ENCODE assay signal across 18 cellular contexts in genomic region chr17:5793899-5794298, GRCh38.
DNase-seq lines count a peak whose midpoint lies in the region; ATAC-seq and TF ChIP-seq lines count a peak whose summit lies in the region.
"Had no signal": no experiment of that assay in that cellular context is flagged by ENCODE, and none has a peak within 500 bp of the region (broad histone marks: within the 10 kb centered on the region; RNA-seq: fewer than 3 reads in every experiment).

No MANE protein-coding gene starts in this region.

- H3K27me3 ChIP-seq in WERI-Rb-1 (ENCODE audit: insufficient read depth, low read depth, severe bottlenecking) (no peaks in the 10 kb centered on the region), testis (no peaks in the 10 kb centered on the region), upper lobe of left lung (no peaks in the 10 kb centered on the region)

- no peaks in the 10 kb centered on the region for H3K4me1 ChIP-seq in testis
- no peaks in the 10 kb centered on the region for H3K4me1 ChIP-seq in upper lobe of left lung

- intact Hi-C loops in testis (cut with DNase I; ENCODE audit: low total_unique reads) = no loop called here

- DNase-seq in AG10803 (ENCODE audit: low read depth) = no peak
- DNase-seq in HuH-7 (ENCODE audit: low spot score) = peak; percentile 8
- peak; percentile 69 for DNase-seq in WERI-Rb-1
- DNase-seq in iPS DF 19.7 (ENCODE audit: low read depth, low spot score) = peak; percentile 60
- DNase-seq in SHP77 treated with DMSO at 0.1 percent for 48 hours (lab: John Stamatoyannopoulos, UW) = no peak
- DNase-seq in testis = no peak
- DNase-seq in upper lobe of left lung = no peak
- DNase-seq: AML-193; amygdala; effector memory CD4-positive, alpha-beta T cell; EL; hypothalamus; naive B cell; NCI-H2081 had no signal

- no peak for ATAC-seq in HG03571 (IDR thresholded peaks at IDR 0.05; ENCODE audit: unreplicated experiment)
- no peak for ATAC-seq in upper lobe of left lung (ENCODE audit: low FRiP score in 2 of 2)
- ATAC-seq: Right ventricle myocardium inferior had no signal

- 56 to 64% methylated on average over 2 of the region's 2 CpGs for WGBS in testis, 2 donors
- 38 to 44% methylated on average over 2 of the region's 2 CpGs for WGBS in upper lobe of left lung, 2 donors

- H3K4me3 ChIP-seq in AG10803 (ENCODE audit: low read length) (no peak overlapping the region), WERI-Rb-1 (ENCODE audit: low read depth, low read length) (no peak overlapping the region), testis (no peak overlapping the region), upper lobe of left lung (no peak overlapping the region)
- H3K4me3 ChIP-seq: skin epidermis had no signal

- TF ChIP-seq CTCF in AG10803 (conservative IDR thresholded peaks at IDR 0.05; ENCODE audit: low read length) (peak; percentile 27), WERI-Rb-1 (IDR thresholded peaks at IDR 0.05; ENCODE audit: low read depth, low read length) (peak; percentile 85), testis (IDR thresholded peaks at IDR 0.05) (no peak), upper lobe of left lung (IDR thresholded peaks at IDR 0.05) (no peak)

- no peak overlapping the region for H3K27ac ChIP-seq in WERI-Rb-1
- H3K27ac ChIP-seq in testis = no peak overlapping the region
- no peak overlapping the region for H3K27ac ChIP-seq in upper lobe of left lung
- H3K27ac ChIP-seq: skin epidermis, VCaP had no signal

- no peak for TF ChIP-seq POLR2A in testis (IDR thresholded peaks at IDR 0.05)
- no peak for TF ChIP-seq POLR2A in upper lobe of left lung (IDR thresholded peaks at IDR 0.05)

- no peaks in the 10 kb centered on the region for H3K36me3 ChIP-seq in WERI-Rb-1
- no peaks in the 10 kb centered on the region for H3K36me3 ChIP-seq in testis (ENCODE audit: low read depth, missing control alignments)
- no peaks in the 10 kb centered on the region for H3K36me3 ChIP-seq in upper lobe of left lung

- no peak for TF ChIP-seq EP300 in upper lobe of left lung (IDR thresholded peaks at IDR 0.05)

- H3K9me3 ChIP-seq in WERI-Rb-1 (ENCODE audit: severe bottlenecking) (peaks cover 5% of the 10 kb centered on the region), testis (no peaks in the 10 kb centered on the region), upper lobe of left lung (peaks cover 4 to 7% (median 5%) of the 10 kb centered on the region in 4 donors)

Comparison
In these comparisons a context has a peak if more than half of its experiments do, and no peak if none do; other contexts are left out.
1. DNase-seq: peak in HuH-7 (single experiment), WERI-Rb-1 (single experiment) and iPS DF 19.7 (single experiment); none in AG10803 (single experiment), SHP77 treated with DMSO at 0.1 percent for 48 hours (single experiment), testis (single experiment) and upper lobe of left lung (0 of 2).
2. CTCF ChIP-seq: peak in AG10803 (single experiment) and WERI-Rb-1 (single experiment); none in testis (0 of 3) and upper lobe of left lung (0 of 6).